9 cellular contexts compared by ENCODE assay signal in genomic region chr2:187994464-187995331, GRCh38.
DNase-seq lines count a peak whose midpoint lies in the region; ATAC-seq, FAIRE-seq and TF ChIP-seq lines count a peak whose summit lies in the region.
"Had no signal": no experiment of that assay in that cellular context is flagged by ENCODE, and none has a peak within 500 bp of the region (broad histone marks: within the 10 kb centered on the region; RNA-seq: fewer than 3 reads in every experiment).

No MANE protein-coding gene starts in this region.

- H3K36me3 ChIP-seq in astrocyte (ENCODE audit: insufficient read depth, low read length), result no peaks in the 10 kb centered on the region

- H3K27me3 Mint-ChIP-seq in astrocyte (ENCODE audit: low read depth, unreplicated experiment), result peaks cover 2% of the 10 kb centered on the region

- ATAC-seq in GM18907 (IDR thresholded peaks at IDR 0.05; ENCODE audit: unreplicated experiment), result peak; percentile 51
- no peak for ATAC-seq in GM21390 (IDR thresholded peaks at IDR 0.05; ENCODE audit: unreplicated experiment)

- no peaks in the 10 kb centered on the region for H4K20me1 ChIP-seq in astrocyte (ENCODE audit: insufficient read depth, low read length)

- no peak overlapping the region for H3K4me3 ChIP-seq in astrocyte (ENCODE audit: insufficient read depth, low read depth, low read length)

- no peak for TF ChIP-seq CTCF in astrocyte (IDR thresholded peaks at IDR 0.05; ENCODE audit: insufficient read depth, low read depth, low read length)

- H3K4me2 ChIP-seq in astrocyte (ENCODE audit: low read length), result no peak overlapping the region

- DNase-seq in NAMALWA (ENCODE audit: low spot score), result peak; percentile 51
- peak; percentile 10 for DNase-seq in astrocyte (ENCODE audit: low read depth)
- DNase-seq in pons (ENCODE audit: low spot score), result peak; percentile 29
- DNase-seq in CD1c-positive myeloid dendritic cell (ENCODE audit: extremely low spot score), result no peak
- DNase-seq in activated CD4-positive, alpha-beta T cell treated with anti-CD3 and anti-CD28 coated beads, Interleukin-2, amount 50 U/mL, for 1 hour, result no peak

- no peaks in the 10 kb centered on the region for H3K4me1 ChIP-seq in astrocyte (ENCODE audit: insufficient read depth, low read length)

- no peak for FAIRE-seq in astrocyte (lab: Jason Lieb, UNC)
- FAIRE-seq: colon, TTC549 had no signal

- H3K79me2 ChIP-seq in astrocyte (ENCODE audit: insufficient read depth, low read length), result no peaks in the 10 kb centered on the region

- no peak overlapping the region for H3K4me3 Mint-ChIP-seq in astrocyte (ENCODE audit: unreplicated experiment)

- no peaks in the 10 kb centered on the region for H3K9me3 Mint-ChIP-seq in astrocyte (ENCODE audit: unreplicated experiment)

- H3K27me3 ChIP-seq in astrocyte (ENCODE audit: insufficient read depth, low read length), result no peaks in the 10 kb centered on the region

- no peak overlapping the region for H3K27ac Mint-ChIP-seq in astrocyte (ENCODE audit: unreplicated experiment)

- no peak overlapping the region for H2AFZ ChIP-seq in astrocyte (ENCODE audit: low read depth, low read length)

- H3K9ac ChIP-seq in astrocyte (ENCODE audit: low read length), result no peak overlapping the region

- H3K27ac ChIP-seq in astrocyte (ENCODE audit: low read depth, low read length), result no peak overlapping the region

- H3K9me3 ChIP-seq in astrocyte (ENCODE audit: insufficient read depth, low read depth, low read length), result no peaks in the 10 kb centered on the region

- H3K36me3 Mint-ChIP-seq in astrocyte (ENCODE audit: low read depth, unreplicated experiment), result peaks cover 1% of the 10 kb centered on the region

- H3K4me1 Mint-ChIP-seq in astrocyte (ENCODE audit: low read depth, unreplicated experiment), result peaks cover 22% of the 10 kb centered on the region

Comparison
In these comparisons a context has a peak if more than half of its experiments do, and no peak if none do; other contexts are left out.
1. DNase-seq: peak in NAMALWA (single experiment), astrocyte (single experiment) and pons (single experiment); none in CD1c-positive myeloid dendritic cell (single experiment) and activated CD4-positive, alpha-beta T cell treated with anti-CD3 and anti-CD28 coated beads, Interleukin-2, amount 50 U/mL, for 1 hour (single experiment).